ENCODE assay signal across 27 cellular contexts in genomic region chr11:2921261-2921660, GRCh38. TPM values are rescaled to one million over a fixed set of nuclear protein-coding genes. Genes with fewer than 3 reads are reported as not detected.
"Had no signal": no experiment of that assay in that cellular context is flagged by ENCODE, and none has a peak within 500 bp of the region (broad histone marks: within the 10 kb centered on the region; RNA-seq: fewer than 3 reads in every experiment).

No MANE protein-coding gene starts in this region.

- H3K4me3 ChIP-seq: left ventricle myocardium inferior, lung, neural progenitor cell, psoas muscle, skin epidermis, stomach, testis, tibial artery, upper lobe of right lung had no signal

- DNase-seq: hippocampal formation; islet precursor cell; left ventricle myocardium inferior; mesendoderm; naive B cell; natural killer cell; nephron progenitor cell; occipital lobe; psoas muscle; stimulated activated CD4-positive, alpha-beta T cell treated with anti-CD3 and anti-CD28 coated beads, Interleukin-12 subunit alpha, Interleukin-12 subunit beta, amount 100 ng/mL, for 4 hours; stimulated activated CD4-positive, alpha-beta T cell treated with anti-CD3 and anti-CD28 coated beads, Interleukin-15, amount 100 ng/mL, for 24 hours; stimulated activated CD4-positive, alpha-beta T cell treated with anti-CD3 and anti-CD28 coated beads, Interleukin-2, amount 100 ng/mL, for 24 hours; stimulated activated CD4-positive, alpha-beta T cell treated with anti-CD3 and anti-CD28 coated beads, Interleukin-4, amount 100 ng/mL, for 1 hour; stimulated activated naive B cell treated with anti-CD40 and anti-IgM and Interleukin-4, amounts not matched to agents 10 μg/mL and 1 μg/mL and 100 μg/mL, for 72 hours; stimulated activated naive CD8-positive, alpha-beta T cell treated with anti-CD3 and anti-CD28 coated beads, Interleukin-15, Interleukin-2, amounts not matched to agents 100 U/mL and 50 U/mL, for 24 hours; stomach; testis; tibial artery; upper lobe of right lung had no signal

- H3K4me2 ChIP-seq: neural progenitor cell had no signal

- H3K9me3 ChIP-seq: left ventricle myocardium inferior, neutrophil, psoas muscle, stomach, testis, tibial artery, upper lobe of right lung had no signal

- H3K4me1 ChIP-seq: neural progenitor cell, parathyroid adenoma, psoas muscle, testis, upper lobe of right lung had no signal

- FAIRE-seq: urothelium cell line had no signal

- H2AFZ ChIP-seq: neural progenitor cell, parathyroid adenoma had no signal

- H3K27ac Mint-ChIP-seq: mesothelial cell of epicardium; naive B cell; natural killer cell; nephron progenitor cell; neural progenitor cell; stimulated activated naive B cell treated with anti-CD40 and anti-IgM and Interleukin-4, amounts not matched to agents 10 μg/mL and 1 μg/mL and 100 μg/mL, for 72 hours had no signal

- H3K4me1 Mint-ChIP-seq: mesothelial cell of epicardium, naive B cell, natural killer cell, nephron progenitor cell, neural progenitor cell had no signal

- H3K36me3 ChIP-seq: left ventricle myocardium inferior, neural progenitor cell, neutrophil, stomach, tibial artery, upper lobe of right lung had no signal

- H3K4me3 Mint-ChIP-seq: mesothelial cell of epicardium; naive B cell; natural killer cell; nephron progenitor cell; neural progenitor cell; stimulated activated naive B cell treated with anti-CD40 and anti-IgM and Interleukin-4, amounts not matched to agents 10 μg/mL and 1 μg/mL and 100 μg/mL, for 72 hours had no signal

- H3K79me2 ChIP-seq: parathyroid adenoma had no signal

- H3K27ac ChIP-seq: left ventricle myocardium inferior, neural progenitor cell, neutrophil, parathyroid adenoma, psoas muscle, skin epidermis, stomach, testis, tibial artery, upper lobe of right lung had no signal

- H3K9me3 Mint-ChIP-seq: mesothelial cell of epicardium; naive B cell; natural killer cell; nephron progenitor cell; neural progenitor cell; stimulated activated naive B cell treated with anti-CD40 and anti-IgM and Interleukin-4, amounts not matched to agents 10 μg/mL and 1 μg/mL and 100 μg/mL, for 72 hours had no signal

- H3K27me3 ChIP-seq: testis, upper lobe of right lung had no signal

- ATAC-seq: natural killer cell; psoas muscle; sciatic nerve; stimulated activated naive B cell treated with anti-CD40 and anti-IgM and Interleukin-4, amounts not matched to agents 10 μg/mL and 1 μg/mL and 100 μg/mL, for 72 hours; stimulated activated naive CD8-positive, alpha-beta T cell treated with anti-CD3 and anti-CD28 coated beads, Interleukin-15, Interleukin-2, amounts not matched to agents 100 U/mL and 50 U/mL, for 24 hours; upper lobe of right lung had no signal

- H3K36me3 Mint-ChIP-seq: mesothelial cell of epicardium; naive B cell; natural killer cell; neural progenitor cell; stimulated activated naive B cell treated with anti-CD40 and anti-IgM and Interleukin-4, amounts not matched to agents 10 μg/mL and 1 μg/mL and 100 μg/mL, for 72 hours had no signal

- H3K9ac ChIP-seq: neural progenitor cell, parathyroid adenoma had no signal

RNA-seq across cellular contexts. Expression of gene PHLDA2, which starts 8.0 kb away (rescaled TPM):
- total RNA-seq: left ventricle myocardium inferior, occipital lobe had no signal
